In genomic region chr9:20622330-20623020, GRCh38 we compare ENCODE assay signal across 8 cellular contexts.
DNase-seq lines count a peak whose midpoint lies in the region; ATAC-seq lines count a peak whose summit lies in the region.

Gene MLLT3, minus strand, starts transcription at chr9:20622499.

- H3K27ac ChIP-seq in effector memory CD4-positive, alpha-beta T cell (ENCODE audit: insufficient read depth, low read length, poor library complexity, severe bottlenecking): peak within 1 kb of the TSS; percentile 82

- no peaks in the 10 kb centered on the region for H3K36me3 ChIP-seq in effector memory CD4-positive, alpha-beta T cell (ENCODE audit: control insufficient read depth, insufficient read depth, low read length)

- DNase-seq in CD1c-positive myeloid dendritic cell (ENCODE audit: extremely low spot score) (peak; percentile 94), NCI-H774 (lab: John Stamatoyannopoulos, UW) (peak; percentile 98), memory B cell (ENCODE audit: low spot score in 2 of 2) (peak; percentile 77 to 86)
- peak; percentile 97 for DNase-seq in activated CD8-positive, alpha-beta memory T cell treated with anti-CD3 and anti-CD28 coated beads for 24 hours
- DNase-seq in effector memory CD4-positive, alpha-beta T cell: peak; percentile 94
- DNase-seq in stimulated activated CD8-positive, alpha-beta memory T cell treated with anti-CD3 and anti-CD28 coated beads, Interleukin-12 subunit alpha, Interleukin-12 subunit beta, amount 100 ng/mL, for 1 hour (ENCODE audit: low read depth): peak; percentile 96

- H3K9me3 Mint-ChIP-seq in memory B cell: no peaks in the 10 kb centered on the region

- H3K4me1 ChIP-seq in effector memory CD4-positive, alpha-beta T cell (ENCODE audit: control insufficient read depth, insufficient read depth, low read length, poor library complexity, severe bottlenecking): peaks cover 18% of the 10 kb centered on the region

- peak within 1 kb of the TSS; percentile 88 for H3K4me3 Mint-ChIP-seq in memory B cell

- ATAC-seq in GM19397 (IDR thresholded peaks at IDR 0.05; ENCODE audit: unreplicated experiment) (peak; percentile 83), HG03565 (IDR thresholded peaks at IDR 0.05; ENCODE audit: unreplicated experiment) (peak; percentile 79), memory B cell (ENCODE audit: low read depth) (peak; percentile 82)

- H3K27ac Mint-ChIP-seq in memory B cell: peak within 1 kb of the TSS; percentile 50

- H3K4me3 ChIP-seq in effector memory CD4-positive, alpha-beta T cell (ENCODE audit: insufficient read depth, low read depth, low read length, poor library complexity, severe bottlenecking): peak within 1 kb of the TSS; percentile 83

- H3K27me3 Mint-ChIP-seq in memory B cell: peaks cover 12% of the 10 kb centered on the region

- no peaks in the 10 kb centered on the region for H3K36me3 Mint-ChIP-seq in memory B cell

- H3K4me1 Mint-ChIP-seq in memory B cell: peaks cover 35% of the 10 kb centered on the region

- H3K9me3 ChIP-seq in effector memory CD4-positive, alpha-beta T cell (ENCODE audit: control insufficient read depth, low read length): no peaks in the 10 kb centered on the region

- H3K27me3 ChIP-seq in effector memory CD4-positive, alpha-beta T cell (replicated peaks; ENCODE audit: control insufficient read depth, insufficient read depth, low read length, poor library complexity, severe bottlenecking): no peaks in the 10 kb centered on the region

Comparison
In these comparisons a context has a peak if more than half of its experiments do, and no peak if none do; other contexts are left out.
1. Peak in every context shown above with its lines: DNase-seq, ATAC-seq, H3K4me3 ChIP-seq and H3K27ac ChIP-seq.